10 cellular contexts compared by ENCODE assay signal in genomic region chr9:37364751-37365360, GRCh38.
DNase-seq lines count a peak whose midpoint lies in the region; ATAC-seq and TF ChIP-seq lines count a peak whose summit lies in the region.
"Had no signal": no experiment of that assay in that cellular context is flagged by ENCODE, and none has a peak within 500 bp of the region (broad histone marks: within the 10 kb centered on the region; RNA-seq: fewer than 3 reads in every experiment).

No MANE protein-coding gene starts in this region.

- peak; percentile 45 for DNase-seq in DMS53 (lab: John Stamatoyannopoulos, UW)
- DNase-seq in DMS53 treated with DMSO at 0.1 percent for 48 hours (lab: John Stamatoyannopoulos, UW; ENCODE audit: unreplicated experiment): no peak
- DNase-seq in NAMALWA (ENCODE audit: low spot score): peak; percentile 49
- DNase-seq in choroid plexus epithelial cell (ENCODE audit: low read depth): no peak
- no peak for DNase-seq in retinal pigment epithelial cell (ENCODE audit: low read depth)
- no peak for DNase-seq in SKM-1 treated with dmso at 0.1 percent for 144 hours (lab: John Stamatoyannopoulos, UW; ENCODE audit: unreplicated experiment)
- DNase-seq in kidney glomerular epithelial cell (lab: John Stamatoyannopoulos, UW): no peak
- DNase-seq: aorta, NCI-H2029 treated with DMSO at 0.1 percent for 48 hours had no signal

- ATAC-seq in HG03196 (IDR thresholded peaks at IDR 0.05; ENCODE audit: unreplicated experiment): no peak

- peak; percentile 29 for TF ChIP-seq CTCF in choroid plexus epithelial cell (conservative IDR thresholded peaks at IDR 0.05; ENCODE audit: low read depth, low read length)
- TF ChIP-seq CTCF in retinal pigment epithelial cell (conservative IDR thresholded peaks at IDR 0.05; ENCODE audit: low read depth, low read length): peak; percentile 27

- H3K4me3 ChIP-seq in choroid plexus epithelial cell (ENCODE audit: low read depth, low read length) (no peak overlapping the region), retinal pigment epithelial cell (ENCODE audit: low read length) (no peak overlapping the region)

Comparison
In these comparisons a context has a peak if more than half of its experiments do, and no peak if none do; other contexts are left out.
1. DNase-seq: peak in DMS53 (single experiment) and NAMALWA (single experiment); none in DMS53 treated with DMSO at 0.1 percent for 48 hours (single experiment), choroid plexus epithelial cell (single experiment), retinal pigment epithelial cell (single experiment), SKM-1 treated with dmso at 0.1 percent for 144 hours (single experiment) and kidney glomerular epithelial cell (single experiment).